In genomic region chr19:53882391-53883050, GRCh38 we compare ENCODE assay signal across 10 cellular contexts. TPM values are rescaled to one million over a fixed set of nuclear protein-coding genes. Genes with fewer than 3 reads are reported as not detected.
A peak's percentile ranks its signal among the peaks of the same experiment; 100 is the strongest.
DNase-seq lines count a peak whose midpoint lies in the region; ATAC-seq and FAIRE-seq lines count a peak whose summit lies in the region.
"Had no signal": no experiment of that assay in that cellular context is flagged by ENCODE, and none has a peak within 500 bp of the region (broad histone marks: within the 10 kb centered on the region; RNA-seq: fewer than 3 reads in every experiment).

No MANE protein-coding gene starts in this region.

- H3K4me3 ChIP-seq in iPS-11a (ENCODE audit: low read depth, low read length) (peak overlapping the region; percentile 34), skeletal muscle satellite cell (ENCODE audit: low read length) (peak overlapping the region; percentile 40)

- H3K4me1 ChIP-seq in skeletal muscle satellite cell (ENCODE audit: control insufficient read depth, insufficient read depth, low read length), result peaks cover 14% of the 10 kb centered on the region

- H3K9ac ChIP-seq in skeletal muscle satellite cell (ENCODE audit: low read depth, low read length), result no peak overlapping the region

- ATAC-seq in activated naive CD8-positive, alpha-beta T cell treated with anti-CD3 and anti-CD28 coated beads, Interleukin-2, amount 10 ng/mL, durations not matched to agents 7 days and 5 days (ENCODE audit: low read depth), result no peak
- no peak for ATAC-seq in activated naive CD8-positive, alpha-beta T cell treated with anti-CD3 and anti-CD28 coated beads, Interleukin-2, amount 50 U/mL, for 24 hours
- no peak for ATAC-seq in T-helper 17 cell
- no peak for ATAC-seq in GM21515 (IDR thresholded peaks at IDR 0.05; ENCODE audit: unreplicated experiment)

- peaks cover 21% of the 10 kb centered on the region for H3K27me3 Mint-ChIP-seq in activated naive CD8-positive, alpha-beta T cell treated with anti-CD3 and anti-CD28 coated beads, Interleukin-2, amount 10 ng/mL, durations not matched to agents 7 days and 5 days
- H3K27me3 Mint-ChIP-seq in activated naive CD8-positive, alpha-beta T cell treated with anti-CD3 and anti-CD28 coated beads, Interleukin-2, amount 50 U/mL, for 24 hours, result peaks cover 24% of the 10 kb centered on the region
- peaks cover 42% of the 10 kb centered on the region for H3K27me3 Mint-ChIP-seq in T-helper 17 cell

- H3K4me1 Mint-ChIP-seq in activated naive CD8-positive, alpha-beta T cell treated with anti-CD3 and anti-CD28 coated beads, Interleukin-2, amount 10 ng/mL, durations not matched to agents 7 days and 5 days, result peaks cover 4% of the 10 kb centered on the region
- peaks cover 16% of the 10 kb centered on the region for H3K4me1 Mint-ChIP-seq in activated naive CD8-positive, alpha-beta T cell treated with anti-CD3 and anti-CD28 coated beads, Interleukin-2, amount 50 U/mL, for 24 hours
- peaks cover 18% of the 10 kb centered on the region for H3K4me1 Mint-ChIP-seq in T-helper 17 cell

- H3K27ac Mint-ChIP-seq in activated naive CD8-positive, alpha-beta T cell treated with anti-CD3 and anti-CD28 coated beads, Interleukin-2, amount 10 ng/mL, durations not matched to agents 7 days and 5 days, result no peak overlapping the region
- no peak overlapping the region for H3K27ac Mint-ChIP-seq in activated naive CD8-positive, alpha-beta T cell treated with anti-CD3 and anti-CD28 coated beads, Interleukin-2, amount 50 U/mL, for 24 hours
- no peak overlapping the region for H3K27ac Mint-ChIP-seq in T-helper 17 cell
- H3K27ac Mint-ChIP-seq: activated CD4-positive, alpha-beta memory T cell treated with anti-CD3 and anti-CD28 coated beads for 36 hours had no signal

- H3K9me3 Mint-ChIP-seq in activated naive CD8-positive, alpha-beta T cell treated with anti-CD3 and anti-CD28 coated beads, Interleukin-2, amount 10 ng/mL, durations not matched to agents 7 days and 5 days, result no peaks in the 10 kb centered on the region
- H3K9me3 Mint-ChIP-seq in activated naive CD8-positive, alpha-beta T cell treated with anti-CD3 and anti-CD28 coated beads, Interleukin-2, amount 50 U/mL, for 24 hours, result no peaks in the 10 kb centered on the region
- H3K9me3 Mint-ChIP-seq: activated CD4-positive, alpha-beta memory T cell treated with anti-CD3 and anti-CD28 coated beads for 36 hours had no signal

- H3K9me3 ChIP-seq in T-helper 17 cell (ENCODE audit: control insufficient read depth, low read length, poor library complexity, severe bottlenecking) (no peaks in the 10 kb centered on the region), skeletal muscle satellite cell (replicated peaks; ENCODE audit: low read length) (no peaks in the 10 kb centered on the region)

- DNase-seq in activated naive CD8-positive, alpha-beta T cell treated with anti-CD3 and anti-CD28 coated beads, Interleukin-2, amount 10 ng/mL, durations not matched to agents 7 days and 5 days, result no peak
- no peak for DNase-seq in activated naive CD8-positive, alpha-beta T cell treated with anti-CD3 and anti-CD28 coated beads, Interleukin-2, amount 50 U/mL, for 24 hours
- DNase-seq in T-helper 17 cell, result no peak
- no peak for DNase-seq in iPS-NIHi11 (ENCODE audit: low spot score)
- no peak for DNase-seq in urothelium cell line (ENCODE audit: low spot score)
- DNase-seq: NCI-H1436 treated with DMSO at 0.1 percent for 48 hours had no signal

- POLR2A ChIA-PET in activated naive CD8-positive, alpha-beta T cell treated with anti-CD3 and anti-CD28 coated beads, Interleukin-2, amount 10 ng/mL, durations not matched to agents 7 days and 5 days (lab: Charles Lee), result interaction anchor here (1.1 to 1.5 kb wide), 3 partner anchors 8 to 15 kb away, joined by 5 to 16 read pairs (median 8); partner anchors contain the start of gene MYADM

- H3K36me3 Mint-ChIP-seq in activated naive CD8-positive, alpha-beta T cell treated with anti-CD3 and anti-CD28 coated beads, Interleukin-2, amount 10 ng/mL, durations not matched to agents 7 days and 5 days, result no peaks in the 10 kb centered on the region
- no peaks in the 10 kb centered on the region for H3K36me3 Mint-ChIP-seq in activated naive CD8-positive, alpha-beta T cell treated with anti-CD3 and anti-CD28 coated beads, Interleukin-2, amount 50 U/mL, for 24 hours (ENCODE audit: low read depth)
- peaks cover 5% of the 10 kb centered on the region for H3K36me3 Mint-ChIP-seq in T-helper 17 cell (ENCODE audit: low read depth)
- H3K36me3 Mint-ChIP-seq: activated CD4-positive, alpha-beta memory T cell treated with anti-CD3 and anti-CD28 coated beads for 36 hours had no signal

- peaks cover 58% of the 10 kb centered on the region for H3K27me3 ChIP-seq in skeletal muscle satellite cell (ENCODE audit: control insufficient read depth, insufficient read depth, low read length)

- H3K36me3 ChIP-seq in skeletal muscle satellite cell (ENCODE audit: insufficient read depth, low read length), result no peaks in the 10 kb centered on the region

- peak overlapping the region; percentile 56 for H3K4me3 Mint-ChIP-seq in activated naive CD8-positive, alpha-beta T cell treated with anti-CD3 and anti-CD28 coated beads, Interleukin-2, amount 10 ng/mL, durations not matched to agents 7 days and 5 days
- H3K4me3 Mint-ChIP-seq in activated naive CD8-positive, alpha-beta T cell treated with anti-CD3 and anti-CD28 coated beads, Interleukin-2, amount 50 U/mL, for 24 hours, result no peak overlapping the region
- peak overlapping the region; percentile 52 for H3K4me3 Mint-ChIP-seq in T-helper 17 cell
- H3K4me3 Mint-ChIP-seq: activated CD4-positive, alpha-beta memory T cell treated with anti-CD3 and anti-CD28 coated beads for 36 hours had no signal

- H3K4me2 ChIP-seq in skeletal muscle satellite cell (ENCODE audit: low read length), result peak overlapping the region; percentile 59

- no peak for FAIRE-seq in urothelium cell line (lab: Jason Lieb, UNC)

RNA-seq across cellular contexts. Expression of gene PRKCG, which starts 0.5 kb away (rescaled TPM):
- not detected for total RNA-seq in activated naive CD8-positive, alpha-beta T cell treated with anti-CD3 and anti-CD28 coated beads, Interleukin-2, amount 10 ng/mL, durations not matched to agents 7 days and 5 days
- total RNA-seq in T-helper 17 cell, result 1 to 10 TPM; 1.1 to 1.4 TPM
- not detected in 2 replicates for total RNA-seq in skeletal muscle satellite cell (2012; rRNA removed)
- total RNA-seq: activated CD4-positive, alpha-beta memory T cell treated with anti-CD3 and anti-CD28 coated beads for 36 hours had no signal

RNA-seq across cellular contexts. Expression of gene MYADM, which starts 14.8 kb away (rescaled TPM):
- 10 to 100 TPM; 76.3 to 77.3 TPM for total RNA-seq in activated naive CD8-positive, alpha-beta T cell treated with anti-CD3 and anti-CD28 coated beads, Interleukin-2, amount 10 ng/mL, durations not matched to agents 7 days and 5 days
- 100 to 1,000 TPM; 392 to 670 TPM for total RNA-seq in T-helper 17 cell
- 16.7 and 34.1 TPM in 2 replicates for total RNA-seq in skeletal muscle satellite cell (2012; rRNA removed)

RNA-seq across cellular contexts. Expression of gene CACNG7, which starts 26.6 kb away (rescaled TPM):
- not detected for total RNA-seq in activated naive CD8-positive, alpha-beta T cell treated with anti-CD3 and anti-CD28 coated beads, Interleukin-2, amount 10 ng/mL, durations not matched to agents 7 days and 5 days
- not detected for total RNA-seq in T-helper 17 cell
- 0.22 and 0.51 TPM in 2 replicates for total RNA-seq in skeletal muscle satellite cell (2012; rRNA removed)
- total RNA-seq: activated CD4-positive, alpha-beta memory T cell treated with anti-CD3 and anti-CD28 coated beads for 36 hours had no signal

RNA-seq across cellular contexts. Expression of gene NLRP12, which starts 58.4 kb away (rescaled TPM):
- not detected for total RNA-seq in activated naive CD8-positive, alpha-beta T cell treated with anti-CD3 and anti-CD28 coated beads, Interleukin-2, amount 10 ng/mL, durations not matched to agents 7 days and 5 days
- under 1 TPM; 0.34 to 0.57 TPM for total RNA-seq in T-helper 17 cell
- not detected in 2 replicates for total RNA-seq in skeletal muscle satellite cell (2012; rRNA removed)
- total RNA-seq: activated CD4-positive, alpha-beta memory T cell treated with anti-CD3 and anti-CD28 coated beads for 36 hours had no signal

Comparison
In these comparisons a context has a peak if more than half of its experiments do, and no peak if none do; other contexts are left out.
1. RNA of gene MYADM, which starts 14.8 kb away (total RNA-seq): 392 to 670 TPM in T-helper 17 cell; 76.3 to 77.3 TPM in activated naive CD8-positive, alpha-beta T cell treated with anti-CD3 and anti-CD28 coated beads, Interleukin-2, amount 10 ng/mL, durations not matched to agents 7 days and 5 days; every median in the first group is over 4 times any median in the second.